ENCODE assay signal across 8 cellular contexts in the genomic region with DNA sequence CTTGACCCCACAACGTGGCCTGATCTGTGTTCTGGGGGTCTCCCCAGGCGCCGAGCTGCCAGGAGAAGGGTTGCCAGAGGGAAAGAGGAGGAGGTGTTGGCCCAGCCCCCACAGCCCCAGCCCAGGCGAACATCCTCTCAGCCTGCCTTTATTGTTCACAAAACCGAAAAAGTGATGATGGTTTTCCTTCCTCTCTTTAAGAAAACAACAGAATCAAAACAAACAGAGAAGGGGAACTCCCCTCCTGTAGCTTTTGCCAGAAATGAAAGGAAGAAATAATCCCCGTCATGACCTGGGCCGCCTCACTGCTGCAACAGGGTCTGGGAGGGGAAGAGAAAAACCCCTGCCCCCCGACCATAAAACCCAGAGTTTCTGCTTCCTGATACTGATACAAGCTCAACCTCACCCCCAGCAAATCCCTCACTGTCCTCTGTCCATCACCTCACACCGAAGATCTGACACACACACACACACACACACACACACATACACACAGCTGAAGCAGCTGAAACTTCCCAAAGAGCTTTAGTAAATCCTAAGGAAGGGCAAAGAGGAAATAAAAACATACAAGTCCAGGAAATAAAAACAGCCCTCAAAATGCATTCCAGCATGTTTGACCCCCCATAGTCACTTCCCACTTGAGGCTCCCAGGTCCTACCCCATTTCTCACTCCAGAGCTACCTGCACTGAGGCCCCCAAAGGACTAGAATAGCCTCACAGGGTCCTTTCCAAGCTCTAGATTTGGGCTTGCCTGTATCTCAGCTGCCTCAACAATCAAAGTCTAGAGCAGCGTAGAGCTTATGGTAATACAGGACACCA. TPM values are rescaled to one million over a fixed set of nuclear protein-coding genes. Genes with fewer than 3 reads are reported as not detected.
DNase-seq lines count a peak whose midpoint lies in the region; ATAC-seq and TF ChIP-seq lines count a peak whose summit lies in the region.

No MANE protein-coding gene starts in this region.

- POLR2A ChIA-PET in activated CD8-positive, alpha-beta T cell treated with anti-CD3 and anti-CD28 coated beads, Interleukin-2, amount 10 ng/mL, durations not matched to agents 7 days and 5 days (lab: Charles Lee): interaction anchor here (0.6 to 13.8 kb wide), 16 partner anchors 9 to 122 kb away, joined by 3 to 248 read pairs (median 6); a partner anchor contains a TSS
- POLR2A ChIA-PET in PC-3 (lab: Charles Lee; ENCODE audit: unreplicated experiment): no interaction called here

- BruUV-seq in PC-3 (replicated peaks; lab: Mats Ljungman, UMichigan): no TSS peak

- intact Hi-C loops in heart right ventricle (cut with DNase I) (loop anchor here in 5 of 10 donors (5.0 kb wide), 4 partner anchors 38 to 48 kb away; no protein-coding TSS in a partner anchor), PC-3 (cut with micrococcal nuclease) (no loop called here)

- no peak overlapping the region for H3K4me2 ChIP-seq in PC-3 (ENCODE audit: low read length)

- H3K4me3 ChIP-seq in heart right ventricle: no peak overlapping the region
- H3K4me3 ChIP-seq in PC-3 (ENCODE audit: low read length): no peak overlapping the region
- no peak overlapping the region for H3K4me3 ChIP-seq in HAP-1

- no peaks in the 10 kb centered on the region for H3F3A ChIP-seq in PC-3 (ENCODE audit: low read length, unreplicated experiment)

- in situ Hi-C loops in HAP-1 (cut with MboI; ENCODE audit: low sequenced_read_pairs): no loop called here

- H3K9ac ChIP-seq in PC-3 (ENCODE audit: low read length): no peak overlapping the region

- H3K4me3 Mint-ChIP-seq in activated CD8-positive, alpha-beta T cell treated with anti-CD3 and anti-CD28 coated beads, Interleukin-2, amount 10 ng/mL, durations not matched to agents 7 days and 5 days: peak overlapping the region; percentile 44

- no peaks in the 10 kb centered on the region for H4K20me1 ChIP-seq in PC-3 (ENCODE audit: low read length)

- 54 to 67% methylated on average over 10 of the region's 10 CpGs for WGBS in heart right ventricle, 2 donors

- peaks cover 0 to 34% (median 15%) of the 10 kb centered on the region in 11 donors for H3K9me3 ChIP-seq in heart right ventricle
- no peaks in the 10 kb centered on the region for H3K9me3 ChIP-seq in PC-3 (ENCODE audit: low read length)
- no peaks in the 10 kb centered on the region for H3K9me3 ChIP-seq in HAP-1

- ATAC-seq in GM19397 (IDR thresholded peaks at IDR 0.05; ENCODE audit: unreplicated experiment) (peak; percentile 75), HG03439 (IDR thresholded peaks at IDR 0.05; ENCODE audit: unreplicated experiment) (peak; percentile 82), heart right ventricle (peak in 7 of 8 donors; percentile 11 to 73 (median 58)), PC-3 (no peak)
- peak; percentile 75 for ATAC-seq in activated CD8-positive, alpha-beta T cell treated with anti-CD3 and anti-CD28 coated beads, Interleukin-2, amount 10 ng/mL, durations not matched to agents 7 days and 5 days

- peaks cover 6% of the 10 kb centered on the region for H3K36me3 Mint-ChIP-seq in activated CD8-positive, alpha-beta T cell treated with anti-CD3 and anti-CD28 coated beads, Interleukin-2, amount 10 ng/mL, durations not matched to agents 7 days and 5 days (ENCODE audit: low read depth)

- no peaks in the 10 kb centered on the region for H3K79me2 ChIP-seq in PC-3 (ENCODE audit: low read length)

- H3K4me1 ChIP-seq in heart right ventricle: peaks cover 11 to 90% (median 52%) of the 10 kb centered on the region in 9 donors
- peaks cover 29% of the 10 kb centered on the region for H3K4me1 ChIP-seq in PC-3 (ENCODE audit: insufficient read depth, low read length)
- peaks cover 2% of the 10 kb centered on the region; the same call in 1 of the 2 replicates for H3K4me1 ChIP-seq in HAP-1

- H3K27me3 ChIP-seq in heart right ventricle (no peaks in the 10 kb centered on the region), PC-3 (ENCODE audit: low read length) (no peaks in the 10 kb centered on the region), HAP-1 (ENCODE audit: low read depth) (no peaks in the 10 kb centered on the region)

- peak overlapping the region; percentile 88 for H3K27ac Mint-ChIP-seq in activated CD8-positive, alpha-beta T cell treated with anti-CD3 and anti-CD28 coated beads, Interleukin-2, amount 10 ng/mL, durations not matched to agents 7 days and 5 days

- H3K36me3 ChIP-seq in heart right ventricle: no peaks in the 10 kb centered on the region
- no peaks in the 10 kb centered on the region; the same call in 1 of the 2 replicates for H3K36me3 ChIP-seq in PC-3 (ENCODE audit: low read depth, low read length)
- H3K36me3 ChIP-seq in HAP-1 (replicated peaks): no peaks in the 10 kb centered on the region

- no peak overlapping the region for H2AFZ ChIP-seq in PC-3 (ENCODE audit: low read length)

- H3K4me1 Mint-ChIP-seq in activated CD8-positive, alpha-beta T cell treated with anti-CD3 and anti-CD28 coated beads, Interleukin-2, amount 10 ng/mL, durations not matched to agents 7 days and 5 days (ENCODE audit: low read depth): peaks cover 82% of the 10 kb centered on the region

- CTCF ChIA-PET in activated CD8-positive, alpha-beta T cell treated with anti-CD3 and anti-CD28 coated beads, Interleukin-2, amount 10 ng/mL, durations not matched to agents 7 days and 5 days (lab: Charles Lee): interaction anchor here (0.6 to 13.4 kb wide), 13 partner anchors 13 to 164 kb away, joined by 3 to 242 read pairs (median 7); a partner anchor contains a TSS
- CTCF ChIA-PET in PC-3 (lab: Charles Lee): interaction anchor here (0.5 kb wide), 1 partner anchor 55 kb away, joined by 3 read pairs; no protein-coding TSS in a partner anchor

- H3K9me3 Mint-ChIP-seq in activated CD8-positive, alpha-beta T cell treated with anti-CD3 and anti-CD28 coated beads, Interleukin-2, amount 10 ng/mL, durations not matched to agents 7 days and 5 days (ENCODE audit: insufficient read depth): no peaks in the 10 kb centered on the region

- no peaks in the 10 kb centered on the region for H3K9me2 ChIP-seq in PC-3 (replicated peaks; ENCODE audit: low read length)

- DNase-seq in activated CD8-positive, alpha-beta T cell treated with anti-CD3 and anti-CD28 coated beads, Interleukin-2, amount 10 ng/mL, durations not matched to agents 7 days and 5 days: peak; percentile 81
- DNase-seq in heart right ventricle: peak; percentile 33 to 58
- DNase-seq in stimulated activated CD4-positive, alpha-beta T cell treated with anti-CD3 and anti-CD28 coated beads, Interleukin-4, amount 100 ng/mL, for 4 hours: peak; percentile 61 to 68
- no peak for DNase-seq in NCI-H1436 treated with DMSO at 0.1 percent for 48 hours (lab: John Stamatoyannopoulos, UW)
- no peak for DNase-seq in PC-3
- no peak for DNase-seq in HAP-1 (ENCODE audit: low spot score in 2 of 2)

- H3K27ac ChIP-seq in heart right ventricle (peak overlapping the region in 9 of 10 donors; percentile 9 to 95 (median 76)), PC-3 (ENCODE audit: low read length) (no peak overlapping the region)

- H3K27me3 Mint-ChIP-seq in activated CD8-positive, alpha-beta T cell treated with anti-CD3 and anti-CD28 coated beads, Interleukin-2, amount 10 ng/mL, durations not matched to agents 7 days and 5 days (ENCODE audit: low read depth): no peaks in the 10 kb centered on the region

- TF ChIP-seq CTCF in heart right ventricle (IDR thresholded peaks at IDR 0.05) (no peak), PC-3 (conservative IDR thresholded peaks at IDR 0.05; ENCODE audit: low read depth, low read length) (no peak)

RNA-seq across cellular contexts. Expression of a gene that starts 51.8 kb away (rescaled TPM):
- total RNA-seq in activated CD8-positive, alpha-beta T cell treated with anti-CD3 and anti-CD28 coated beads, Interleukin-2, amount 10 ng/mL, durations not matched to agents 7 days and 5 days: 100 to 1,000 TPM; 166 TPM
- total RNA-seq in heart right ventricle (10 to 100 TPM; 34.4 to 69.6 (median 42.3) TPM), PC-3 (2014; rRNA removed) (14.8 and 26.0 TPM in 2 replicates)
- polyA plus RNA-seq in heart right ventricle: 10 to 100 TPM; 26.8 to 53.2 TPM

Comparison
In these comparisons a context has a peak if more than half of its experiments do, and no peak if none do; other contexts are left out.
1. DNase-seq: peak in activated CD8-positive, alpha-beta T cell treated with anti-CD3 and anti-CD28 coated beads, Interleukin-2, amount 10 ng/mL, durations not matched to agents 7 days and 5 days (single experiment), heart right ventricle (2 of 2) and stimulated activated CD4-positive, alpha-beta T cell treated with anti-CD3 and anti-CD28 coated beads, Interleukin-4, amount 100 ng/mL, for 4 hours (2 of 2); none in NCI-H1436 treated with DMSO at 0.1 percent for 48 hours (single experiment), PC-3 (single experiment) and HAP-1 (0 of 2).